Comparison of ENCODE assay signal across 17 cellular contexts in genomic region chr6:28188111-28188979, GRCh38. TPM values are rescaled to one million over a fixed set of nuclear protein-coding genes. Genes with fewer than 3 reads are reported as not detected.
DNase-seq lines count a peak whose midpoint lies in the region; ATAC-seq, FAIRE-seq and TF ChIP-seq lines count a peak whose summit lies in the region.
"Had no signal": no experiment of that assay in that cellular context is flagged by ENCODE, and none has a peak within 500 bp of the region (broad histone marks: within the 10 kb centered on the region; RNA-seq: fewer than 3 reads in every experiment).

No MANE protein-coding gene starts in this region.

- no peak overlapping the region for H2BK15ac ChIP-seq in IMR-90 (ENCODE audit: low read depth, low read length)

- H2BK20ac ChIP-seq in IMR-90 (ENCODE audit: low read depth, low read length): no peak overlapping the region

- POLR2A ChIA-PET in IMR-90 (lab: Charles Lee; ENCODE audit: unreplicated experiment): no interaction called here
- POLR2A ChIA-PET in GM12878 (lab: Charles Lee): no interaction called here

- no CpG with 5 or more reads among the region's 6 CpGs for WGBS in IMR-90 (ENCODE audit: extremely low coverage in 2 of 2, insufficient read length in 1 of 2), 2 experiments
- 30% methylated on average over 6 of the region's 6 CpGs for WGBS in GM12878 (ENCODE audit: insufficient coverage, insufficient replicate concordance, low lambda C conversion rate, missing lambda C conversion rate)

- no peaks in the 10 kb centered on the region for H4K20me1 ChIP-seq in IMR-90 (ENCODE audit: insufficient read depth, low read length)
- H4K20me1 ChIP-seq in GM12878 (ENCODE audit: control insufficient read depth, insufficient read depth): no peaks in the 10 kb centered on the region

- no peak for TF ChIP-seq EP300 in GM12878 (IDR thresholded peaks at IDR 0.05; ENCODE audit: borderline replicate concordance in 1 of 2, control insufficient read depth in 1 of 2, low read depth in 2 of 2, low read length in 2 of 2)

- H3K79me2 ChIP-seq in GM12878 (ENCODE audit: control insufficient read depth, insufficient read depth, low read length): no peaks in the 10 kb centered on the region

- no peak overlapping the region for H3K4me2 ChIP-seq in IMR-90 (ENCODE audit: low read depth, low read length)
- no peak overlapping the region for H3K4me2 ChIP-seq in GM12878 (ENCODE audit: control insufficient read depth, insufficient read depth)
- H3K4me2 ChIP-seq: GM23338 had no signal

- H2AK9ac ChIP-seq in IMR-90 (replicated peaks; ENCODE audit: low read depth, low read length, poor library complexity): no peak overlapping the region

- H3K9me1 ChIP-seq in IMR-90 (ENCODE audit: insufficient read depth, low read length): no peaks in the 10 kb centered on the region

- ATAC-seq in IMR-90 (ENCODE audit: low read depth) (no peak), GM12878 (no peak), HG02798 (IDR thresholded peaks at IDR 0.05; ENCODE audit: poor library complexity, unreplicated experiment) (no peak), GM18517 (IDR thresholded peaks at IDR 0.05; ENCODE audit: unreplicated experiment) (no peak)
- ATAC-seq: GM23338 had no signal

- in situ Hi-C loops in Caki2 (cut with HindIII; ENCODE audit: low pct_unique_long_range_greater_than_20kb, low sequenced_read_pairs) (no loop called here), IMR-90 (cut with MboI; ENCODE audit: low sequenced_read_pairs) (no loop called here), GM12878 (cut with MboI) (no loop called here)

- no peak overlapping the region for H2BK5ac ChIP-seq in IMR-90 (ENCODE audit: low read depth, low read length, poor library complexity, severe bottlenecking)

- no peak overlapping the region for H3K4ac ChIP-seq in IMR-90 (ENCODE audit: low read depth, low read length)

- H2AFZ ChIP-seq in IMR-90 (replicated peaks; ENCODE audit: low read length, poor library complexity) (no peak overlapping the region), GM12878 (ENCODE audit: control insufficient read depth, low read depth, low read length) (no peak overlapping the region)
- H2AFZ ChIP-seq: GM23338 had no signal

- RAD21 ChIA-PET in GM12878 (lab: Charles Lee; ENCODE audit: unreplicated experiment): no interaction called here

- intact Hi-C loops in IMR-90 (cut with micrococcal nuclease): no loop called here
- intact Hi-C loops in GM12878 (cut with micrococcal nuclease; ENCODE audit: unreplicated experiment): no loop called here

- H3K4me1 ChIP-seq in IMR-90 (ENCODE audit: control insufficient read depth, insufficient read depth, low read length) (no peaks in the 10 kb centered on the region), GM12878 (ENCODE audit: control insufficient read depth, insufficient read depth, low read length) (no peaks in the 10 kb centered on the region), subcutaneous abdominal adipose tissue (ENCODE audit: control insufficient read depth in 5 of 5, insufficient read depth in 5 of 5, low read length in 5 of 5) (no peaks in the 10 kb centered on the region)

- H4K5ac ChIP-seq in IMR-90 (ENCODE audit: low read depth, low read length): no peak overlapping the region

- H3K4me3 ChIP-seq in IMR-90 (ENCODE audit: insufficient read depth, low read depth, low read length) (no peak overlapping the region), GM12878 (no peak overlapping the region), subcutaneous abdominal adipose tissue (ENCODE audit: low read depth in 1 of 5, low read length in 5 of 5) (peak overlapping the region in 3 of 5 donors; percentile 19 to 56 (median 27))
- H3K4me3 ChIP-seq: GM23338 had no signal

- H3K27ac ChIP-seq in IMR-90 (ENCODE audit: insufficient read depth, low read length): no peak overlapping the region
- no peak overlapping the region for H3K27ac ChIP-seq in GM12878 (ENCODE audit: control insufficient read depth, insufficient read depth)
- H3K27ac ChIP-seq in subcutaneous abdominal adipose tissue (ENCODE audit: low read depth, low read length): no peak overlapping the region
- H3K27ac ChIP-seq: C4-2B, HL-60 had no signal

- dilution Hi-C loops in IMR-90 (cut with HindIII; ENCODE audit: low sequenced_read_pairs, unreplicated experiment): no loop called here

- TF ChIP-seq RAD21 in IMR-90 (IDR thresholded peaks at IDR 0.05; ENCODE audit: low read length) (no peak), GM12878 (IDR thresholded peaks at IDR 0.05; ENCODE audit: insufficient read depth, low read depth, low read length) (no peak)

- BruUV-seq in IMR-90 (replicated peaks; lab: Mats Ljungman, UMichigan) (no TSS peak), GM12878 (replicated peaks; lab: Mats Ljungman, UMichigan) (no TSS peak)

- H2AK5ac ChIP-seq in IMR-90 (ENCODE audit: low read depth, low read length): no peak overlapping the region

- H4K91ac ChIP-seq in IMR-90 (ENCODE audit: insufficient read depth, low read depth, low read length): no peak overlapping the region

- no peak overlapping the region for H3K18ac ChIP-seq in IMR-90 (ENCODE audit: low read depth, low read length)

- TF ChIP-seq CTCF in IMR-90 (conservative IDR thresholded peaks at IDR 0.05; ENCODE audit: low read depth, low read length) (no peak), GM12878 (IDR thresholded peaks at IDR 0.05 in 2 of 3, conservative IDR thresholded peaks at IDR 0.05 in 1 of 3; ENCODE audit: control insufficient read depth in 2 of 3, extremely low read depth in 1 of 3, insufficient read depth in 1 of 3, low read depth in 3 of 3, low read length in 3 of 3) (no peak)

- H3K56ac ChIP-seq in IMR-90 (ENCODE audit: extremely low read depth, insufficient read depth, low read length): no peak overlapping the region

- no peak overlapping the region for H3K23ac ChIP-seq in IMR-90 (ENCODE audit: low read depth, low read length)

- H2BK120ac ChIP-seq in IMR-90 (ENCODE audit: low read depth, low read length): no peak overlapping the region

- CTCF ChIA-PET in IMR-90 (lab: Yijun Ruan, JAX) (no interaction called here), GM12878 (lab: Yijun Ruan, JAX) (no interaction called here)

- TF ChIP-seq POLR2A in IMR-90 (IDR thresholded peaks at IDR 0.05; ENCODE audit: low read depth, low read length) (no peak), GM12878 (IDR thresholded peaks at IDR 0.05; ENCODE audit: low read depth, low read length) (no peak)

- H4K8ac ChIP-seq in IMR-90 (ENCODE audit: low read depth in 2 of 2, low read length in 2 of 2): no peak overlapping the region

- DNase-seq in Caki2 (ENCODE audit: low read depth) (peak; percentile 8), IMR-90 (no peak), GM12878 (ENCODE audit: low read depth, low spot score) (no peak), activated gamma-delta T cell treated with Interleukin-2 at 50 U/mL for 16 hours (no peak)
- DNase-seq: CD4-positive, alpha-beta memory T cell; DMS153; GF-D8; H9; HFFc6 had no signal

- H3K27me3 ChIP-seq in IMR-90 (ENCODE audit: control insufficient read depth, insufficient read depth, low read length) (no peaks in the 10 kb centered on the region), GM12878 (replicated peaks in 1 of 2; ENCODE audit: control insufficient read depth in 2 of 2, insufficient read depth in 2 of 2, low read length in 1 of 2) (no peaks in the 10 kb centered on the region), subcutaneous abdominal adipose tissue (ENCODE audit: control insufficient read depth in 5 of 5, insufficient read depth in 4 of 5, low read length in 5 of 5) (peaks cover 0 to 2% (median 0%) of the 10 kb centered on the region in 5 donors)

- H3K9ac ChIP-seq in IMR-90 (ENCODE audit: low read depth, low read length): no peak overlapping the region
- no peak overlapping the region for H3K9ac ChIP-seq in GM12878 (ENCODE audit: control insufficient read depth, insufficient read depth, low read length)
- no peak overlapping the region for H3K9ac ChIP-seq in subcutaneous abdominal adipose tissue (ENCODE audit: low read length in 5 of 5)

- H3K14ac ChIP-seq in IMR-90 (replicated peaks; ENCODE audit: low read depth, low read length): no peak overlapping the region

- H3K9me3 ChIP-seq in IMR-90 (ENCODE audit: control insufficient read depth, insufficient read depth, low read length) (peaks cover 34% of the 10 kb centered on the region), GM12878 (replicated peaks; ENCODE audit: control insufficient read depth, insufficient read depth, low read length) (peaks cover 20% of the 10 kb centered on the region), subcutaneous abdominal adipose tissue (ENCODE audit: control insufficient read depth in 5 of 5, low read length in 5 of 5) (peaks cover 30 to 59% (median 52%) of the 10 kb centered on the region in 5 donors)

- SMC1A ChIA-PET in GM12878 (lab: Charles Lee; ENCODE audit: uncharacterized antibody, unreplicated experiment): no interaction called here

- FAIRE-seq in GM12878 (lab: Jason Lieb, UNC): no peak
- FAIRE-seq: A204.1, D721Med had no signal

- H3K36me3 ChIP-seq in IMR-90 (ENCODE audit: control insufficient read depth, insufficient read depth, low read length) (no peaks in the 10 kb centered on the region), GM12878 (ENCODE audit: control insufficient read depth in 2 of 2, insufficient read depth in 2 of 2, low read length in 1 of 2) (no peaks in the 10 kb centered on the region), subcutaneous abdominal adipose tissue (ENCODE audit: control insufficient read depth in 5 of 5, insufficient read depth in 5 of 5, low read length in 5 of 5) (no peaks in the 10 kb centered on the region)

- no peaks in the 10 kb centered on the region for H3K79me1 ChIP-seq in IMR-90 (ENCODE audit: low read depth in 1 of 2, low read length in 2 of 2)

RNA-seq across cellular contexts. Expression of gene ZSCAN9, which starts 36.7 kb away (rescaled TPM):
- 11.3 and 17.1 TPM in 2 replicates for total RNA-seq in Caki2 (2014; rRNA removed; shearing (Covaris generic); ENCODE audit: low replicate concordance)
- total RNA-seq in IMR-90 (2012; rRNA removed): 16.9 and 17.7 TPM in 2 replicates
- 11.5 and 13.7 TPM in 2 replicates for polyA plus RNA-seq in IMR-90 (2012; rRNA removed)
- polyA plus RNA-seq in IMR-90 (2012; cell fraction: cytosol; rRNA removed): 3.5 and 5.9 TPM in 2 replicates
- polyA plus RNA-seq in IMR-90 (2012; cell fraction: nucleus; rRNA removed; ENCODE audit: low replicate concordance): 6.1 and 28.1 TPM in 2 replicates
- total RNA-seq in GM12878 (2013; cell fraction: nucleolus; rRNA removed): 57.9 and 64.7 TPM in 2 replicates
- total RNA-seq in GM12878 (2014; rRNA removed): 17.8 and 20.9 TPM in 2 replicates
- 22.6 and 23.4 TPM in 2 replicates for total RNA-seq in GM12878 (2014; rRNA removed; fragmentation: Illumina TruSeq; extraction: Trizol)
- total RNA-seq in GM12878 (2021): 16.6 and 17.0 TPM in 2 replicates
- polyA plus RNA-seq in GM12878 (2011; ENCODE audit: low read depth): 8.5 TPM
- 28.7 and 29.2 TPM in 2 replicates for polyA plus RNA-seq in GM12878 (2011; rRNA removed)
- polyA plus RNA-seq in GM12878 (2011; cell fraction: cytosol; rRNA removed): 16.7 and 18.9 TPM in 2 replicates
- polyA plus RNA-seq in GM12878 (2011; cell fraction: nucleus; rRNA removed): 26.2 and 30.2 TPM in 2 replicates
- 7.0 and 9.1 TPM in 2 replicates for polyA plus RNA-seq in GM12878 (2012)
- polyA plus RNA-seq in GM12878 (2014; fragmentation: Illumina TruSeq; extraction: Trizol): 22.8 and 25.3 TPM in 2 replicates
- polyA plus RNA-seq in GM12878 (2014; fragmentation: Nextera tagmentation; extraction: Ambion mirVana): 10 to 100 TPM; 10.2 to 12.4 TPM
- polyA plus RNA-seq in GM12878 (2014; rRNA removed): 16.9 and 22.5 TPM in 2 replicates
- polyA plus RNA-seq in GM12878 (2016; fragmentation: Nextera tagmentation; extraction: Ambion mirVana): 10 to 100 TPM in 1 of 2 experiments, 1 to 10 TPM in 1; 8.1 to 10.4 TPM
- polyA minus RNA-seq in GM12878 (2011; rRNA and poly(A)+ RNA removed): 28.9 and 32.7 TPM in 2 replicates
- polyA minus RNA-seq in GM12878 (2011; cell fraction: cytosol; rRNA and poly(A)+ RNA removed): 3.6 and 3.9 TPM in 2 replicates
- 27.8 and 40.8 TPM in 2 replicates for polyA minus RNA-seq in GM12878 (2011; cell fraction: nucleus; rRNA and poly(A)+ RNA removed)

RNA-seq across cellular contexts. Expression of gene ZKSCAN8, which starts 46.7 kb away (rescaled TPM):
- 6.9 TPM in 2 replicates for total RNA-seq in Caki2 (2014; rRNA removed; shearing (Covaris generic); ENCODE audit: low replicate concordance)
- total RNA-seq in IMR-90 (2012; rRNA removed): 15.0 and 22.8 TPM in 2 replicates
- polyA plus RNA-seq in IMR-90 (2012; rRNA removed): 4.5 and 8.3 TPM in 2 replicates
- 1.0 and 1.5 TPM in 2 replicates for polyA plus RNA-seq in IMR-90 (2012; cell fraction: cytosol; rRNA removed)
- 4.6 and 32.4 TPM in 2 replicates for polyA plus RNA-seq in IMR-90 (2012; cell fraction: nucleus; rRNA removed; ENCODE audit: low replicate concordance)
- total RNA-seq in GM12878 (2013; cell fraction: nucleolus; rRNA removed): 64.1 and 65.1 TPM in 2 replicates
- total RNA-seq in GM12878 (2014; rRNA removed): 8.5 and 10.1 TPM in 2 replicates
- total RNA-seq in GM12878 (2014; rRNA removed; fragmentation: Illumina TruSeq; extraction: Trizol): 10.8 and 10.9 TPM in 2 replicates
- 13.2 and 16.1 TPM in 2 replicates for total RNA-seq in GM12878 (2021)
- polyA plus RNA-seq in GM12878 (2011; ENCODE audit: low read depth): 6.2 TPM
- polyA plus RNA-seq in GM12878 (2011; rRNA removed): 11.5 and 12.1 TPM in 2 replicates
- polyA plus RNA-seq in GM12878 (2011; cell fraction: cytosol; rRNA removed): 6.7 and 11.2 TPM in 2 replicates
- polyA plus RNA-seq in GM12878 (2011; cell fraction: nucleus; rRNA removed): 33.7 and 34.6 TPM in 2 replicates
- polyA plus RNA-seq in GM12878 (2012): 8.7 and 8.9 TPM in 2 replicates
- 17.9 and 23.2 TPM in 2 replicates for polyA plus RNA-seq in GM12878 (2014; fragmentation: Illumina TruSeq; extraction: Trizol)
- 1 to 10 TPM; 1.0 to 1.5 TPM for polyA plus RNA-seq in GM12878 (2014; fragmentation: Nextera tagmentation; extraction: Ambion mirVana)
- 8.3 and 9.0 TPM in 2 replicates for polyA plus RNA-seq in GM12878 (2014; rRNA removed)
- 1 to 10 TPM; 5.6 to 5.8 TPM for polyA plus RNA-seq in GM12878 (2016; fragmentation: Nextera tagmentation; extraction: Ambion mirVana)
- 16.6 and 21.7 TPM in 2 replicates for polyA minus RNA-seq in GM12878 (2011; rRNA and poly(A)+ RNA removed)
- polyA minus RNA-seq in GM12878 (2011; cell fraction: cytosol; rRNA and poly(A)+ RNA removed): 6.4 and 9.0 TPM in 2 replicates
- polyA minus RNA-seq in GM12878 (2011; cell fraction: nucleus; rRNA and poly(A)+ RNA removed): 14.3 and 16.2 TPM in 2 replicates

Comparison
In these comparisons a context has a peak if more than half of its experiments do, and no peak if none do; other contexts are left out.
1. H3K4me3 ChIP-seq: peak in subcutaneous abdominal adipose tissue (3 of 5); none in IMR-90 (single experiment) and GM12878 (single experiment).